ENCODE assay signal across 10 cellular contexts in genomic region chr20:13221313-13221672, GRCh38. TPM values are rescaled to one million over a fixed set of nuclear protein-coding genes. Genes with fewer than 3 reads are reported as not detected.
DNase-seq lines count a peak whose midpoint lies in the region; ATAC-seq and TF ChIP-seq lines count a peak whose summit lies in the region.
"Had no signal": no experiment of that assay in that cellular context is flagged by ENCODE, and none has a peak within 500 bp of the region (broad histone marks: within the 10 kb centered on the region; RNA-seq: fewer than 3 reads in every experiment).

No MANE protein-coding gene starts in this region.

- peak; percentile 32 for ATAC-seq in HG03565 (IDR thresholded peaks at IDR 0.05; ENCODE audit: unreplicated experiment)

- no peak overlapping the region for H3K9ac ChIP-seq in Karpas-422 (ENCODE audit: low read length)

- TF ChIP-seq POLR2A in thyroid gland (IDR thresholded peaks at IDR 0.05) = no peak

- H3K4me1 ChIP-seq in thyroid gland = peaks cover 8 to 9% of the 10 kb centered on the region in 2 donors
- H3K4me1 ChIP-seq in Karpas-422 (ENCODE audit: low read length) = no peaks in the 10 kb centered on the region

- H3K9me3 ChIP-seq in thyroid gland (no peaks in the 10 kb centered on the region), Karpas-422 (ENCODE audit: low read length) (no peaks in the 10 kb centered on the region; the same call in 1 of the 2 replicates)

- H3K4me2 ChIP-seq in Karpas-422 (ENCODE audit: low read depth, low read length, poor library complexity, severe bottlenecking) = no peak overlapping the region

- H3K4me3 ChIP-seq in fibroblast of pulmonary artery (replicated peaks; ENCODE audit: low read depth, low read length) = peak overlapping the region; percentile 34
- peak overlapping the region in 1 of 3 donors; percentile 58 for H3K4me3 ChIP-seq in thyroid gland (replicated peaks in 1 of 3)
- H3K4me3 ChIP-seq in Karpas-422 (ENCODE audit: low read length) = no peak overlapping the region

- H3K79me2 ChIP-seq in Karpas-422 (ENCODE audit: low read length) = no peaks in the 10 kb centered on the region

- TF ChIP-seq CTCF in fibroblast of pulmonary artery (IDR thresholded peaks at IDR 0.05; ENCODE audit: low read length, missing control alignments) (no peak), thyroid gland (IDR thresholded peaks at IDR 0.05) (no peak)

- H3K9me2 ChIP-seq in Karpas-422 (replicated peaks; ENCODE audit: insufficient read depth, low read length) = no peaks in the 10 kb centered on the region

- intact Hi-C loops in thyroid gland (cut with DNase I) = no loop called here

- no peaks in the 10 kb centered on the region for H4K20me1 ChIP-seq in Karpas-422 (ENCODE audit: insufficient read depth, low read depth, low read length)

- H3K36me3 ChIP-seq in thyroid gland (no peaks in the 10 kb centered on the region), Karpas-422 (ENCODE audit: insufficient read depth, low read length) (no peaks in the 10 kb centered on the region)

- H3K27ac ChIP-seq in thyroid gland = peak overlapping the region in 2 of 3 donors; percentile 89 to 92
- no peak overlapping the region for H3K27ac ChIP-seq in Karpas-422 (ENCODE audit: low read length)
- H3K27ac ChIP-seq: C4-2B had no signal

- H2AFZ ChIP-seq in Karpas-422 (ENCODE audit: low read length) = no peak overlapping the region

- 2 to 40% methylated on average over 1 to 24 of the region's 56 CpGs for WGBS in thyroid gland, 2 donors

- H3K27me3 ChIP-seq in thyroid gland (no peaks in the 10 kb centered on the region), Karpas-422 (ENCODE audit: low read length) (no peaks in the 10 kb centered on the region)

- peak; percentile 5 to 8 for DNase-seq in activated CD4-positive, alpha-beta T cell treated with anti-CD3 and anti-CD28 coated beads, Interleukin-2, amount 50 U/mL, for 48 hours
- no peak for DNase-seq in activated CD4-positive, alpha-beta T cell treated with anti-CD3 and anti-CD28 coated beads, Interleukin-2, amount 50 U/mL, for 4 hours
- no peak for DNase-seq in fibroblast of pulmonary artery (ENCODE audit: low read depth)
- no peak for DNase-seq in thyroid gland
- DNase-seq in MV-4-11 (lab: John Stamatoyannopoulos, UW) = no peak
- no peak for DNase-seq in Karpas-422
- DNase-seq in NCI-H510A treated with DMSO at 0.1 percent for 48 hours (lab: John Stamatoyannopoulos, UW) = no peak

RNA-seq across cellular contexts. Expression of gene ISM1, which starts 0.2 kb away (rescaled TPM):
- 10 to 100 TPM; 77.5 to 98.4 (median 83.7) TPM for total RNA-seq in thyroid gland
- not detected in 2 replicates for total RNA-seq in Karpas-422 (2014; rRNA removed; shearing (Covaris generic); ENCODE audit: low replicate concordance)
- total RNA-seq: NCI-H460 had no signal

Comparison
In these comparisons a context has a peak if more than half of its experiments do, and no peak if none do; other contexts are left out.
1. DNase-seq: peak in activated CD4-positive, alpha-beta T cell treated with anti-CD3 and anti-CD28 coated beads, Interleukin-2, amount 50 U/mL, for 48 hours (2 of 2); none in activated CD4-positive, alpha-beta T cell treated with anti-CD3 and anti-CD28 coated beads, Interleukin-2, amount 50 U/mL, for 4 hours (0 of 2), fibroblast of pulmonary artery (single experiment), thyroid gland (0 of 2), MV-4-11 (single experiment), Karpas-422 (single experiment) and NCI-H510A treated with DMSO at 0.1 percent for 48 hours (single experiment).
2. RNA of gene ISM1, which starts 0.2 kb away (total RNA-seq): 77.5 to 98.4 TPM in thyroid gland; not detected in Karpas-422; every median in the first group is over 10 times any median in the second.